ENCODE assay signal across 8 cellular contexts in genomic region chr2:241354668-241355658, GRCh38. TPM values are rescaled to one million over a fixed set of nuclear protein-coding genes. Genes with fewer than 3 reads are reported as not detected.
A peak's percentile ranks its signal among the peaks of the same experiment; 100 is the strongest.
DNase-seq lines count a peak whose midpoint lies in the region; ATAC-seq and TF ChIP-seq lines count a peak whose summit lies in the region.

No MANE protein-coding gene starts in this region.

- intact Hi-C loops in natural killer cell (cut with micrococcal nuclease) = loop anchor here (5.0 to 10.0 kb wide), 4 partner anchors 83 to 530 kb away; partner anchors contain the start of gene PASK

- peaks cover 29% of the 10 kb centered on the region for H3K4me1 ChIP-seq in BLaER1
- H3K4me1 ChIP-seq in HAP-1 = peaks cover 12% of the 10 kb centered on the region
- H3K4me1 ChIP-seq in NT2/D1 (ENCODE audit: insufficient read depth, insufficient read length) = peaks cover 5% of the 10 kb centered on the region

- H4K20me1 ChIP-seq in BLaER1 = peaks cover 87% of the 10 kb centered on the region

- no peak overlapping the region for H3K4me3 ChIP-seq in BLaER1
- H3K4me3 ChIP-seq in HAP-1 = peak overlapping the region; percentile 22
- peak overlapping the region; percentile 47 for H3K4me3 ChIP-seq in NT2/D1 (ENCODE audit: insufficient read length, low read depth)

- in situ Hi-C loops in HAP-1 (cut with MboI; ENCODE audit: low sequenced_read_pairs) = loop anchor here (10.0 kb wide), 1 partner anchor 530 kb away; no protein-coding TSS in a partner anchor

- H3K4me2 ChIP-seq in BLaER1 = peak overlapping the region; percentile 42

- TF ChIP-seq CTCF in natural killer cell (IDR thresholded peaks at IDR 0.05) = no peak

- H3K9ac ChIP-seq in BLaER1 = no peak overlapping the region
- peak overlapping the region; percentile 68 for H3K9ac ChIP-seq in NT2/D1 (ENCODE audit: insufficient read length, low read depth)

- no peaks in the 10 kb centered on the region for H3K9me3 ChIP-seq in BLaER1
- no peaks in the 10 kb centered on the region for H3K9me3 ChIP-seq in HAP-1
- H3K9me3 ChIP-seq in NT2/D1 (ENCODE audit: insufficient read depth, low read length) = no peaks in the 10 kb centered on the region

- peaks cover 53% of the 10 kb centered on the region for H3K36me3 ChIP-seq in BLaER1
- H3K36me3 ChIP-seq in HAP-1 (replicated peaks) = peaks cover 42% of the 10 kb centered on the region
- H3K36me3 ChIP-seq in NT2/D1 (ENCODE audit: insufficient read depth, insufficient read length, low read length) = peaks cover 46% of the 10 kb centered on the region

- H3K9me3 Mint-ChIP-seq in natural killer cell = no peaks in the 10 kb centered on the region
- H3K9me3 Mint-ChIP-seq in stimulated activated naive B cell treated with anti-CD40 and anti-IgM and Interleukin-4, amounts not matched to agents 10 μg/mL and 1 μg/mL and 100 μg/mL, for 72 hours = no peaks in the 10 kb centered on the region

- H3K4me3 Mint-ChIP-seq in natural killer cell = no peak overlapping the region
- H3K4me3 Mint-ChIP-seq in stimulated activated naive B cell treated with anti-CD40 and anti-IgM and Interleukin-4, amounts not matched to agents 10 μg/mL and 1 μg/mL and 100 μg/mL, for 72 hours = peak overlapping the region; percentile 25 to 41

- peaks cover 13% of the 10 kb centered on the region for H3K36me3 Mint-ChIP-seq in natural killer cell
- peaks cover 21 to 25% of the 10 kb centered on the region in 2 donors for H3K36me3 Mint-ChIP-seq in stimulated activated naive B cell treated with anti-CD40 and anti-IgM and Interleukin-4, amounts not matched to agents 10 μg/mL and 1 μg/mL and 100 μg/mL, for 72 hours

- H3K27ac Mint-ChIP-seq in natural killer cell = peak overlapping the region; percentile 46 to 85
- peak overlapping the region; percentile 73 for H3K27ac Mint-ChIP-seq in stimulated activated naive B cell treated with anti-CD40 and anti-IgM and Interleukin-4, amounts not matched to agents 10 μg/mL and 1 μg/mL and 100 μg/mL, for 72 hours

- no peaks in the 10 kb centered on the region for H3K27me3 Mint-ChIP-seq in natural killer cell (ENCODE audit: low read depth in 2 of 2)
- H3K27me3 Mint-ChIP-seq in stimulated activated naive B cell treated with anti-CD40 and anti-IgM and Interleukin-4, amounts not matched to agents 10 μg/mL and 1 μg/mL and 100 μg/mL, for 72 hours = no peaks in the 10 kb centered on the region

- H3K4me1 Mint-ChIP-seq in natural killer cell = peaks cover 7 to 26% of the 10 kb centered on the region in 2 donors
- H3K4me1 Mint-ChIP-seq in stimulated activated naive B cell treated with anti-CD40 and anti-IgM and Interleukin-4, amounts not matched to agents 10 μg/mL and 1 μg/mL and 100 μg/mL, for 72 hours = peaks cover 27 to 49% of the 10 kb centered on the region in 2 donors

- ATAC-seq in natural killer cell (peak in 1 of 3 donors; percentile 11), HG02981 (IDR thresholded peaks at IDR 0.05; ENCODE audit: unreplicated experiment) (no peak)
- ATAC-seq in stimulated activated naive B cell treated with anti-CD40 and anti-IgM and Interleukin-4, amounts not matched to agents 10 μg/mL and 1 μg/mL and 100 μg/mL, for 72 hours (replicated peaks) = peak; percentile 6 to 26

- no peak overlapping the region for H3K27ac ChIP-seq in BLaER1

- DNase-seq in HAP-1 (ENCODE audit: low spot score in 2 of 2) (peak; percentile 57 to 95), NT2/D1 (ENCODE audit: low read depth, low spot score) (peak; percentile 76), fibroblast of gingiva (ENCODE audit: low read depth) (peak; percentile 55), natural killer cell (peak; percentile 60)
- peak; percentile 75 for DNase-seq in activated T-cell treated with anti-CD3 and anti-CD28 coated beads, Interleukin-2, amount 50 U/mL, for 1 hour
- peak; percentile 68 for DNase-seq in stimulated activated naive B cell treated with anti-CD40 and anti-IgM and Interleukin-4, amounts not matched to agents 10 μg/mL and 1 μg/mL and 100 μg/mL, for 72 hours

- H3K27me3 ChIP-seq in BLaER1 (no peaks in the 10 kb centered on the region), HAP-1 (ENCODE audit: low read depth) (no peaks in the 10 kb centered on the region), NT2/D1 (ENCODE audit: insufficient read depth, insufficient read length) (no peaks in the 10 kb centered on the region)

RNA-seq across cellular contexts. Expression of gene FARP2, which starts 1.1 kb away (rescaled TPM):
- total RNA-seq in natural killer cell = 10 to 100 TPM; 26.8 to 40.6 (median 31.6) TPM

RNA-seq across cellular contexts. Expression of gene SEPTIN2, which starts 39.2 kb away (rescaled TPM):
- 100 to 1,000 TPM; 275 to 315 (median 275) TPM for total RNA-seq in natural killer cell

RNA-seq across cellular contexts. Expression of gene HDLBP, which starts 39.5 kb away (rescaled TPM):
- 100 to 1,000 TPM; 170 to 200 (median 177) TPM for total RNA-seq in natural killer cell
